In genomic region chr4:22881416-22881815, GRCh38 we compare ENCODE assay signal across 27 cellular contexts.
"Had no signal": no experiment of that assay in that cellular context is flagged by ENCODE, and none has a peak within 500 bp of the region (broad histone marks: within the 10 kb centered on the region; RNA-seq: fewer than 3 reads in every experiment).

No MANE protein-coding gene starts in this region.

- H3K9me3 ChIP-seq: colonic mucosa, esophagus muscularis mucosa, gastroesophageal sphincter, heart left ventricle, left lung, neutrophil, pancreas, stomach, testis, tibial artery had no signal

- ATAC-seq: foreskin keratinocyte; gastroesophageal sphincter; heart left ventricle; left lung; naive thymus-derived CD8-positive, alpha-beta T cell; pancreas; right cardiac atrium; stimulated activated effector memory CD8-positive, alpha-beta T cell treated with anti-CD3 and anti-CD28 coated beads, Interleukin-12 subunit alpha, Interleukin-12 subunit beta, amount 100 ng/mL, for 72 hours had no signal

- H3K27ac Mint-ChIP-seq: dendritic cell treated with granulocyte-macrophage colony-stimulating factor and Interleukin-4, amounts not matched to agents 40 ng/mL and 50 ng/mL, for 4 days; endodermal cell; naive thymus-derived CD8-positive, alpha-beta T cell; stimulated activated effector memory CD8-positive, alpha-beta T cell treated with anti-CD3 and anti-CD28 coated beads, Interleukin-12 subunit alpha, Interleukin-12 subunit beta, amount 100 ng/mL, for 72 hours; type B pancreatic cell had no signal

- H3K36me3 Mint-ChIP-seq: naive thymus-derived CD8-positive, alpha-beta T cell; stimulated activated effector memory CD8-positive, alpha-beta T cell treated with anti-CD3 and anti-CD28 coated beads, Interleukin-12 subunit alpha, Interleukin-12 subunit beta, amount 100 ng/mL, for 72 hours; type B pancreatic cell had no signal

- H3K27ac ChIP-seq: colonic mucosa, epithelial cell of prostate, esophagus muscularis mucosa, foreskin keratinocyte, gastroesophageal sphincter, heart left ventricle, hepatocyte, left lung, neutrophil, pancreas, sigmoid colon, stomach, testis, tibial artery had no signal

- DNase-seq: colonic mucosa; effector CD8-positive, alpha-beta T cell; endodermal cell; foreskin keratinocyte; heart left ventricle; kidney glomerular epithelial cell; left lung; naive thymus-derived CD8-positive, alpha-beta T cell; pancreas; right cardiac atrium; sigmoid colon; stimulated activated CD4-positive, alpha-beta T cell treated with anti-CD3 and anti-CD28 coated beads, Interleukin-2, amount 100 ng/mL, for 24 hours; stimulated activated CD4-positive, alpha-beta T cell treated with anti-CD3 and anti-CD28 coated beads, Interleukin-4, amount 100 ng/mL, for 24 hours; stimulated activated naive CD4-positive, alpha-beta T cell treated with Interleukin-2 at 50 U/mL for 16 hours; stomach; testis; tibial artery had no signal

- FAIRE-seq: islet of Langerhans, pancreas had no signal

- H3K4me1 Mint-ChIP-seq: central memory CD8-positive, alpha-beta T cell; endodermal cell; naive thymus-derived CD8-positive, alpha-beta T cell; stimulated activated effector memory CD8-positive, alpha-beta T cell treated with anti-CD3 and anti-CD28 coated beads, Interleukin-12 subunit alpha, Interleukin-12 subunit beta, amount 100 ng/mL, for 72 hours had no signal

- H3K4me1 ChIP-seq: colonic mucosa, esophagus muscularis mucosa, foreskin keratinocyte, gastroesophageal sphincter, heart left ventricle, left lung, pancreas, sigmoid colon, stomach, testis, tibial artery had no signal

- H3K27me3 ChIP-seq: colonic mucosa, esophagus muscularis mucosa, foreskin keratinocyte, gastroesophageal sphincter, heart left ventricle, hepatocyte, left lung, neutrophil, pancreas, sigmoid colon, stomach, testis, tibial artery had no signal

- H3K27me3 Mint-ChIP-seq: central memory CD8-positive, alpha-beta T cell; dendritic cell treated with granulocyte-macrophage colony-stimulating factor and Interleukin-4, amounts not matched to agents 40 ng/mL and 50 ng/mL, for 4 days had no signal

- H3K4me3 ChIP-seq: colonic mucosa, esophagus muscularis mucosa, gastroesophageal sphincter, heart left ventricle, hepatocyte, left lung, pancreas, sigmoid colon, stomach, testis, tibial artery had no signal

- H3K4me3 Mint-ChIP-seq: central memory CD8-positive, alpha-beta T cell; dendritic cell treated with granulocyte-macrophage colony-stimulating factor and Interleukin-4, amounts not matched to agents 40 ng/mL and 50 ng/mL, for 4 days; endodermal cell; naive thymus-derived CD8-positive, alpha-beta T cell; stimulated activated effector memory CD8-positive, alpha-beta T cell treated with anti-CD3 and anti-CD28 coated beads, Interleukin-12 subunit alpha, Interleukin-12 subunit beta, amount 100 ng/mL, for 72 hours; type B pancreatic cell had no signal

- H3K36me3 ChIP-seq: colonic mucosa, esophagus muscularis mucosa, gastroesophageal sphincter, heart left ventricle, left lung, neutrophil, pancreas, sigmoid colon, stomach, tibial artery had no signal

- H3K9me3 Mint-ChIP-seq: central memory CD8-positive, alpha-beta T cell; dendritic cell treated with granulocyte-macrophage colony-stimulating factor and Interleukin-4, amounts not matched to agents 40 ng/mL and 50 ng/mL, for 4 days; type B pancreatic cell had no signal
